In genomic region chr5:77029376-77029885, GRCh38 we compare ENCODE assay signal across 8 cellular contexts. TPM values are rescaled to one million over a fixed set of nuclear protein-coding genes. Genes with fewer than 3 reads are reported as not detected.
DNase-seq lines count a peak whose midpoint lies in the region; ATAC-seq, FAIRE-seq and TF ChIP-seq lines count a peak whose summit lies in the region.

No MANE protein-coding gene starts in this region.

- H3K4me3 ChIP-seq in HepG2 (replicated peaks in 1 of 3; ENCODE audit: insufficient read depth in 1 of 3, low read depth in 2 of 3, low read length in 3 of 3) (peak overlapping the region in 1 of 3 experiments; percentile 88; a peak in 1 of 6 replicates), right lobe of liver (peak overlapping the region in 1 of 3 donors; percentile 89), ascending aorta (peak overlapping the region; percentile 71 to 91), mucosa of rectum (ENCODE audit: low read length in 2 of 2) (peak overlapping the region; percentile 77 to 93), urinary bladder (ENCODE audit: low read depth, low read length) (peak overlapping the region; percentile 88), ovary (no peak overlapping the region)

- peaks cover 13% of the 10 kb centered on the region; the same call in 1 of the 2 replicates for H3K9me3 ChIP-seq in HepG2 (ENCODE audit: low read length)
- H3K9me3 ChIP-seq in right lobe of liver: no peaks in the 10 kb centered on the region
- H3K9me3 ChIP-seq in ascending aorta: no peaks in the 10 kb centered on the region
- H3K9me3 ChIP-seq in mucosa of rectum (ENCODE audit: control insufficient read depth in 2 of 2, low read length in 2 of 2): peaks cover 2 to 4% of the 10 kb centered on the region in 2 donors
- no peaks in the 10 kb centered on the region for H3K9me3 ChIP-seq in ovary

- no peak overlapping the region for H3K9ac ChIP-seq in HepG2 (ENCODE audit: insufficient read depth, low read depth, low read length)
- H3K9ac ChIP-seq in mucosa of rectum (ENCODE audit: low read depth in 1 of 2, low read length in 2 of 2): no peak overlapping the region

- FAIRE-seq in HepG2 (lab: Jason Lieb, UNC): no peak

- TF ChIP-seq POLR2A in HepG2 (IDR thresholded peaks at IDR 0.05; ENCODE audit: insufficient read depth in 1 of 2, low read depth in 2 of 2, low read length in 2 of 2): no peak
- no peak for TF ChIP-seq POLR2A in right lobe of liver (IDR thresholded peaks at IDR 0.05)
- no peak for TF ChIP-seq POLR2A in ovary (IDR thresholded peaks at IDR 0.05)

- no peaks in the 10 kb centered on the region; a peak in 1 of 5 replicates for H3K36me3 ChIP-seq in HepG2 (replicated peaks in 1 of 2; ENCODE audit: control insufficient read depth in 1 of 2, insufficient read depth in 2 of 2, low read length in 2 of 2)
- no peaks in the 10 kb centered on the region for H3K36me3 ChIP-seq in right lobe of liver
- no peaks in the 10 kb centered on the region for H3K36me3 ChIP-seq in ascending aorta
- H3K36me3 ChIP-seq in mucosa of rectum (ENCODE audit: control insufficient read depth in 2 of 2, insufficient read depth in 2 of 2, low read length in 2 of 2): no peaks in the 10 kb centered on the region
- H3K36me3 ChIP-seq in urinary bladder (ENCODE audit: insufficient read depth): no peaks in the 10 kb centered on the region
- H3K36me3 ChIP-seq in ovary: no peaks in the 10 kb centered on the region

- TF ChIP-seq CTCF in HepG2 (CRISPR knock-in tag; IDR thresholded peaks at IDR 0.05): no peak
- TF ChIP-seq CTCF in right lobe of liver (IDR thresholded peaks at IDR 0.05): no peak
- no peak for TF ChIP-seq CTCF in ascending aorta (IDR thresholded peaks at IDR 0.05)
- no peak for TF ChIP-seq CTCF in ovary (IDR thresholded peaks at IDR 0.05)

- intact Hi-C loops in HepG2 (cut with micrococcal nuclease; ENCODE audit: unreplicated experiment) (no loop called here), right lobe of liver (cut with DNase I) (no loop called here), ascending aorta (cut with DNase I) (loop anchor here (10.0 kb wide), 1 partner anchor 245 kb away; no protein-coding TSS in a partner anchor), ovary (cut with DNase I) (no loop called here)

- H4K20me1 ChIP-seq in HepG2 (ENCODE audit: insufficient read depth, low read length): no peaks in the 10 kb centered on the region; the same call in 1 of the 2 replicates

- in situ Hi-C loops in HepG2 (cut with HindIII; ENCODE audit: extremely low pct_ligation_motif_present, low pct_unique_long_range_greater_than_20kb): no loop called here

- POLR2A ChIA-PET in HepG2 (lab: Yijun Ruan, JAX): interaction anchor here (0.8 to 2.0 kb wide), 5 partner anchors 52 to 492 kb away, joined by 3 to 19 read pairs (median 3); partner anchors contain the start of gene ZBED3

- H3K27me3 ChIP-seq in HepG2 (ENCODE audit: control insufficient read depth in 1 of 2, insufficient read depth in 2 of 2, low read length in 2 of 2): no peaks in the 10 kb centered on the region; a peak in 2 of 5 replicates
- no peaks in the 10 kb centered on the region for H3K27me3 ChIP-seq in right lobe of liver
- H3K27me3 ChIP-seq in ascending aorta: no peaks in the 10 kb centered on the region
- H3K27me3 ChIP-seq in mucosa of rectum (ENCODE audit: control insufficient read depth in 2 of 2, insufficient read depth in 2 of 2, low read length in 2 of 2): no peaks in the 10 kb centered on the region
- H3K27me3 ChIP-seq in ovary: no peaks in the 10 kb centered on the region

- no TSS peak for BruUV-seq in HepG2 (replicated peaks; lab: Mats Ljungman, UMichigan)

- 100% methylated on average over 2 of the region's 2 CpGs for whole genome bisulfite sequencing in HepG2 (ENCODE audit: low lambda C conversion rate)
- 100% methylated on average over 2 of the region's 2 CpGs for WGBS in right lobe of liver (ENCODE audit: insufficient coverage, low coverage, low lambda C conversion rate, missing lambda C conversion rate)
- 98% methylated on average over 2 of the region's 2 CpGs for WGBS in urinary bladder
- 93 to 98% (median 98%) methylated on average over 2 of the region's 2 CpGs for WGBS in ovary, 3 donors

- CTCF ChIA-PET in HepG2 (lab: Yijun Ruan, JAX; ENCODE audit: low intra/inter-chr PET ratio, low total read pairs): no interaction called here

- ATAC-seq in HepG2 (no peak), right lobe of liver (no peak)

- peak overlapping the region; percentile 71 for H2AFZ ChIP-seq in HepG2 (ENCODE audit: low read length)

- no peak for TF ChIP-seq RAD21 in HepG2 (CRISPR knock-in tag; IDR thresholded peaks at IDR 0.05)

- peaks cover 31% of the 10 kb centered on the region for H3K4me1 ChIP-seq in HepG2 (ENCODE audit: insufficient read depth, low read length)
- peaks cover 0 to 10% (median 4%) of the 10 kb centered on the region in 4 donors for H3K4me1 ChIP-seq in right lobe of liver
- H3K4me1 ChIP-seq in ascending aorta: peaks cover 0 to 11% of the 10 kb centered on the region in 2 donors
- H3K4me1 ChIP-seq in mucosa of rectum (ENCODE audit: control insufficient read depth in 2 of 2, insufficient read depth in 2 of 2, low read length in 2 of 2): peaks cover 12 to 15% of the 10 kb centered on the region in 2 donors
- no peaks in the 10 kb centered on the region for H3K4me1 ChIP-seq in urinary bladder (ENCODE audit: insufficient read depth)
- peaks cover 4% of the 10 kb centered on the region for H3K4me1 ChIP-seq in ovary (ENCODE audit: insufficient read depth)

- no peak overlapping the region for H3K27ac ChIP-seq in HepG2 (ENCODE audit: extremely low read length, insufficient read depth, low read length)
- H3K27ac ChIP-seq in right lobe of liver: peak overlapping the region in 1 of 3 donors; percentile 95
- H3K27ac ChIP-seq in ascending aorta: no peak overlapping the region
- H3K27ac ChIP-seq in mucosa of rectum (ENCODE audit: low read depth in 2 of 2, low read length in 2 of 2): no peak overlapping the region
- no peak overlapping the region for H3K27ac ChIP-seq in urinary bladder (ENCODE audit: low read depth)
- H3K27ac ChIP-seq in ovary: peak overlapping the region in 1 of 2 donors; percentile 81

- DNase-seq in HepG2 (ENCODE audit: low spot score) (no peak), right lobe of liver (no peak), ascending aorta (ENCODE audit: low spot score in 2 of 2) (no peak), ovary (no peak), H4 (ENCODE audit: low spot score) (no peak), NCI-H187 (lab: John Stamatoyannopoulos, UW) (no peak)

- H3K4me2 ChIP-seq in HepG2 (ENCODE audit: low read depth, low read length): peak overlapping the region; percentile 75

- TF ChIP-seq EP300 in HepG2 (IDR thresholded peaks at IDR 0.05; ENCODE audit: low read depth in 2 of 2, low read length in 2 of 2) (no peak), HepG2 (CRISPR knock-in tag; IDR thresholded peaks at IDR 0.05; ENCODE audit: borderline replicate concordance) (no peak), ovary (IDR thresholded peaks at IDR 0.05) (no peak)

- H3K79me2 ChIP-seq in HepG2 (ENCODE audit: insufficient read depth, low read length): peaks cover 16% of the 10 kb centered on the region

RNA-seq across cellular contexts. Expression of gene AGGF1, which starts 0.8 kb away (rescaled TPM):
- 15.5 and 20.2 TPM in 2 replicates for total RNA-seq in HepG2 (2016; rRNA removed; fragmentation: Illumina TruSeq; extraction: Trizol)
- total RNA-seq in HepG2 (2016; cell fraction: cytosol; rRNA removed; fragmentation: Illumina TruSeq; extraction: Trizol; ENCODE audit: low read depth): 1.0 and 1.4 TPM in 2 replicates
- 16.1 and 23.0 TPM in 2 replicates for total RNA-seq in HepG2 (2016; cell fraction: insoluble cytoplasmic fraction; rRNA removed; fragmentation: Illumina TruSeq; extraction: Trizol)
- total RNA-seq in HepG2 (2016; cell fraction: membrane; rRNA removed; fragmentation: Illumina TruSeq; extraction: Trizol): 7.4 TPM in 2 replicates
- total RNA-seq in HepG2 (2016; cell fraction: nucleus; rRNA removed; fragmentation: Illumina TruSeq; extraction: Trizol): 13.2 and 13.5 TPM in 2 replicates
- 10.7 and 12.9 TPM in 2 replicates for polyA plus RNA-seq in HepG2 (2011; rRNA removed)
- polyA plus RNA-seq in HepG2 (2011; cell fraction: cytosol; rRNA removed): 3.9 and 6.7 TPM in 2 replicates
- 7.2 and 8.0 TPM in 2 replicates for polyA plus RNA-seq in HepG2 (2011; cell fraction: nucleus; rRNA removed)
- 8.7 and 11.1 TPM in 2 replicates for polyA plus RNA-seq in HepG2 (2012)
- 0.70 and 0.80 TPM in 2 replicates for polyA plus RNA-seq in HepG2 (2016; cell fraction: cytosol; fragmentation: Illumina TruSeq; extraction: Trizol; ENCODE audit: low read depth)
- 19.1 and 20.5 TPM in 2 replicates for polyA plus RNA-seq in HepG2 (2016; cell fraction: insoluble cytoplasmic fraction; fragmentation: Illumina TruSeq; extraction: Trizol; ENCODE audit: low read depth)
- 3.2 TPM in 2 replicates for polyA plus RNA-seq in HepG2 (2016; cell fraction: membrane; fragmentation: Illumina TruSeq; extraction: Trizol; ENCODE audit: low read depth)
- polyA plus RNA-seq in HepG2 (2016; cell fraction: nucleus; fragmentation: Illumina TruSeq; extraction: Trizol; ENCODE audit: insufficient read depth, low read depth): 15.3 and 16.1 TPM in 2 replicates
- 10.6 and 10.9 TPM in 2 replicates for polyA minus RNA-seq in HepG2 (2011; rRNA and poly(A)+ RNA removed; ENCODE audit: low replicate concordance)
- 7.3 and 8.7 TPM in 2 replicates for polyA minus RNA-seq in HepG2 (2011; cell fraction: cytosol; rRNA and poly(A)+ RNA removed)
- polyA minus RNA-seq in HepG2 (2011; cell fraction: nucleus; rRNA and poly(A)+ RNA removed): 15.2 and 18.8 TPM in 2 replicates
- 10 to 100 TPM in 5 of 6 experiments, 1 to 10 TPM in 1; 9.1 to 15.3 (median 11.4) TPM for total RNA-seq in right lobe of liver
- 60.3 TPM for total RNA-seq in ascending aorta
- 35.8 TPM for total RNA-seq in urinary bladder
- polyA plus RNA-seq in urinary bladder: 12.2 TPM
- 10 to 100 TPM; 12.6 to 22.8 (median 16.9) TPM for total RNA-seq in ovary
- 10 to 100 TPM in 1 of 2 donors, 1 to 10 TPM in 1; 9.0 to 15.5 TPM for polyA plus RNA-seq in ovary
- total RNA-seq in H4 (2014; rRNA removed; shearing (Covaris generic)): 16.7 and 22.4 TPM in 2 replicates

RNA-seq across cellular contexts. Expression of gene ZBED3, which starts 57.7 kb away (rescaled TPM):
- total RNA-seq in HepG2 (2016; rRNA removed; fragmentation: Illumina TruSeq; extraction: Trizol) (2.3 and 3.1 TPM in 2 replicates), right lobe of liver (10 to 100 TPM in 3 of 6 experiments, 1 to 10 TPM in 3; 3.6 to 29.4 (median 11.0) TPM), ascending aorta (0.64 TPM), urinary bladder (4.7 TPM), ovary (10 to 100 TPM in 5 of 7 donors, 1 to 10 TPM in 2; 5.7 to 19.7 (median 15.3) TPM)
- 0.20 and 0.53 TPM in 2 replicates for total RNA-seq in HepG2 (2016; cell fraction: cytosol; rRNA removed; fragmentation: Illumina TruSeq; extraction: Trizol; ENCODE audit: low read depth)
- total RNA-seq in HepG2 (2016; cell fraction: insoluble cytoplasmic fraction; rRNA removed; fragmentation: Illumina TruSeq; extraction: Trizol): 2.0 and 2.4 TPM in 2 replicates
- total RNA-seq in HepG2 (2016; cell fraction: membrane; rRNA removed; fragmentation: Illumina TruSeq; extraction: Trizol): 1.4 and 1.5 TPM in 2 replicates
- total RNA-seq in HepG2 (2016; cell fraction: nucleus; rRNA removed; fragmentation: Illumina TruSeq; extraction: Trizol): 5.1 and 6.3 TPM in 2 replicates
- polyA plus RNA-seq in HepG2 (2011; rRNA removed) (7.6 and 8.1 TPM in 2 replicates), urinary bladder (4.8 TPM), ovary (10 to 100 TPM in 1 of 2 donors, 1 to 10 TPM in 1; 4.3 to 23.9 TPM)
- 4.7 and 6.2 TPM in 2 replicates for polyA plus RNA-seq in HepG2 (2011; cell fraction: cytosol; rRNA removed)
- polyA plus RNA-seq in HepG2 (2011; cell fraction: nucleus; rRNA removed): 4.6 and 6.0 TPM in 2 replicates
- 3.8 and 5.2 TPM in 2 replicates for polyA plus RNA-seq in HepG2 (2012)
- 1.1 and 1.8 TPM in 2 replicates for polyA plus RNA-seq in HepG2 (2016; cell fraction: cytosol; fragmentation: Illumina TruSeq; extraction: Trizol; ENCODE audit: low read depth)
- 11.7 and 16.1 TPM in 2 replicates for polyA plus RNA-seq in HepG2 (2016; cell fraction: insoluble cytoplasmic fraction; fragmentation: Illumina TruSeq; extraction: Trizol; ENCODE audit: low read depth)
- 4.1 and 4.6 TPM in 2 replicates for polyA plus RNA-seq in HepG2 (2016; cell fraction: membrane; fragmentation: Illumina TruSeq; extraction: Trizol; ENCODE audit: low read depth)
- polyA plus RNA-seq in HepG2 (2016; cell fraction: nucleus; fragmentation: Illumina TruSeq; extraction: Trizol; ENCODE audit: insufficient read depth, low read depth): 16.2 and 16.8 TPM in 2 replicates
- polyA minus RNA-seq in HepG2 (2011; rRNA and poly(A)+ RNA removed; ENCODE audit: low replicate concordance): 8.2 and 20.9 TPM in 2 replicates
- polyA minus RNA-seq in HepG2 (2011; cell fraction: cytosol; rRNA and poly(A)+ RNA removed): 2.1 and 2.5 TPM in 2 replicates
- polyA minus RNA-seq in HepG2 (2011; cell fraction: nucleus; rRNA and poly(A)+ RNA removed): 6.3 and 6.8 TPM in 2 replicates
- 0.90 and 1.3 TPM in 2 replicates for total RNA-seq in H4 (2014; rRNA removed; shearing (Covaris generic))
